Comparison of ENCODE assay signal across 26 cellular contexts in genomic region chr15:97706059-97706458, GRCh38.
"Had no signal": no experiment of that assay in that cellular context is flagged by ENCODE, and none has a peak within 500 bp of the region (broad histone marks: within the 10 kb centered on the region; RNA-seq: fewer than 3 reads in every experiment).

No MANE protein-coding gene starts in this region.

- H3K4me3 ChIP-seq: left ventricle myocardium inferior, lung, pancreas, prostate gland, sigmoid colon, smooth muscle cell, tibial nerve, upper lobe of left lung, vagina had no signal

- DNase-seq: hippocampal formation; kidney glomerular epithelial cell; left ventricle myocardium inferior; mesendoderm; naive thymus-derived CD8-positive, alpha-beta T cell; nucleus accumbens; pancreas; posterior cingulate gyrus; retina; right cardiac atrium; sigmoid colon; stimulated activated CD4-positive, alpha-beta T cell treated with anti-CD3 and anti-CD28 coated beads, Interleukin-1b, Interleukin-23, amount 100 ng/mL, for 48 hours; stimulated activated CD4-positive, alpha-beta T cell treated with anti-CD3 and anti-CD28 coated beads, Interleukin-2, amount 100 ng/mL, for 48 hours; stimulated activated CD4-positive, alpha-beta T cell treated with anti-CD3 and anti-CD28 coated beads, Interleukin-4, amount 100 ng/mL, for 4 hours; stimulated activated CD8-positive, alpha-beta memory T cell treated with anti-CD3 and anti-CD28 coated beads, Interleukin-4, amount 100 ng/mL, for 48 hours; stimulated activated naive CD4-positive, alpha-beta T cell treated with Interleukin-2 at 50 U/mL for 16 hours; stimulated activated naive CD8-positive, alpha-beta T cell treated with anti-CD3 and anti-CD28 coated beads, Interleukin-15, amount 100 ng/mL, for 72 hours; substantia nigra; upper lobe of left lung had no signal

- H3K4me1 ChIP-seq: left ventricle myocardium inferior, pancreas, prostate gland, sigmoid colon, tibial nerve, upper lobe of left lung, vagina had no signal

- ATAC-seq: naive thymus-derived CD8-positive, alpha-beta T cell; pancreas; stimulated activated memory B cell treated with anti-CD40 and anti-IgM and Interleukin-4, amounts not matched to agents 10 μg/mL and 1 μg/mL and 100 μg/mL, for 72 hours; stimulated activated naive CD8-positive, alpha-beta T cell treated with anti-CD3 and anti-CD28 coated beads, Interleukin-15, amount 100 ng/mL, for 72 hours had no signal

- H3K9me3 ChIP-seq: left ventricle myocardium inferior, pancreas, prostate gland, sigmoid colon, tibial nerve, upper lobe of left lung, vagina had no signal

- H3K27me3 ChIP-seq: pancreas, sigmoid colon, tibial nerve, upper lobe of left lung, vagina had no signal

- FAIRE-seq: keratinocyte, pancreas had no signal

- H3K27ac ChIP-seq: left ventricle myocardium inferior, pancreas, prostate gland, sigmoid colon, tibial nerve, upper lobe of left lung, vagina had no signal

- H3K36me3 ChIP-seq: left ventricle myocardium inferior, pancreas, prostate gland, sigmoid colon, tibial nerve, upper lobe of left lung, vagina had no signal
